ENCODE assay signal across 10 cellular contexts in genomic region chr6:139473239-139473701, GRCh38.
DNase-seq lines count a peak whose midpoint lies in the region; ATAC-seq and TF ChIP-seq lines count a peak whose summit lies in the region.
"Had no signal": no experiment of that assay in that cellular context is flagged by ENCODE, and none has a peak within 500 bp of the region (broad histone marks: within the 10 kb centered on the region; RNA-seq: fewer than 3 reads in every experiment).

No MANE protein-coding gene starts in this region.

- CTCF ChIA-PET in activated CD8-positive, alpha-beta T cell treated with anti-CD3 and anti-CD28 coated beads, Interleukin-2, amount 10 ng/mL, durations not matched to agents 7 days and 5 days (lab: Charles Lee), result no interaction called here

- ATAC-seq in left lobe of liver (peak; percentile 85), HG03175 (IDR thresholded peaks at IDR 0.05; ENCODE audit: unreplicated experiment) (no peak)
- no peak for ATAC-seq in activated naive CD4-positive, alpha-beta T cell treated with anti-CD3 and anti-CD28 coated beads, Interleukin-2, amount 50 U/mL, for 72 hours
- ATAC-seq in activated CD8-positive, alpha-beta T cell treated with anti-CD3 and anti-CD28 coated beads, Interleukin-2, amount 10 ng/mL, durations not matched to agents 7 days and 5 days, result no peak
- ATAC-seq: natural killer cell treated with Interleukin-12 subunit alpha and Interleukin-12 subunit beta and Interleukin-15 and Interleukin-18, amount 100 ng/mL, for 72 hours had no signal

- peak overlapping the region in 1 of 3 donors; percentile 47 for H3K27ac ChIP-seq in thyroid gland
- H3K27ac ChIP-seq: SJSA1 had no signal

- H3K27ac Mint-ChIP-seq in activated naive CD4-positive, alpha-beta T cell treated with anti-CD3 and anti-CD28 coated beads, Interleukin-2, amount 50 U/mL, for 72 hours, result no peak overlapping the region
- H3K27ac Mint-ChIP-seq in activated CD8-positive, alpha-beta T cell treated with anti-CD3 and anti-CD28 coated beads, Interleukin-2, amount 10 ng/mL, durations not matched to agents 7 days and 5 days, result no peak overlapping the region
- H3K27ac Mint-ChIP-seq: activated naive CD8-positive, alpha-beta T cell treated with anti-CD3 and anti-CD28 coated beads, Interleukin-2, amount 10 ng/mL, durations not matched to agents 7 days and 5 days; natural killer cell treated with Interleukin-12 subunit alpha and Interleukin-12 subunit beta and Interleukin-15 and Interleukin-18, amount 100 ng/mL, for 72 hours had no signal

- POLR2A ChIA-PET in activated CD8-positive, alpha-beta T cell treated with anti-CD3 and anti-CD28 coated beads, Interleukin-2, amount 10 ng/mL, durations not matched to agents 7 days and 5 days (lab: Charles Lee), result no interaction called here

- H3K4me3 ChIP-seq in thyroid gland (replicated peaks in 1 of 3), result no peak overlapping the region
- H3K4me3 ChIP-seq: SJSA1 had no signal

- intact Hi-C loops in thyroid gland (cut with DNase I), result no loop called here

- H3K4me3 Mint-ChIP-seq in activated CD8-positive, alpha-beta T cell treated with anti-CD3 and anti-CD28 coated beads, Interleukin-2, amount 10 ng/mL, durations not matched to agents 7 days and 5 days, result no peak overlapping the region
- H3K4me3 Mint-ChIP-seq: activated naive CD8-positive, alpha-beta T cell treated with anti-CD3 and anti-CD28 coated beads, Interleukin-2, amount 10 ng/mL, durations not matched to agents 7 days and 5 days; natural killer cell treated with Interleukin-12 subunit alpha and Interleukin-12 subunit beta and Interleukin-15 and Interleukin-18, amount 100 ng/mL, for 72 hours had no signal

- H3K27me3 ChIP-seq in thyroid gland, result no peaks in the 10 kb centered on the region
- H3K27me3 ChIP-seq: SJSA1 had no signal

- no peak for TF ChIP-seq CTCF in thyroid gland (IDR thresholded peaks at IDR 0.05)

- no peaks in the 10 kb centered on the region for H3K36me3 Mint-ChIP-seq in activated naive CD4-positive, alpha-beta T cell treated with anti-CD3 and anti-CD28 coated beads, Interleukin-2, amount 50 U/mL, for 72 hours
- no peaks in the 10 kb centered on the region for H3K36me3 Mint-ChIP-seq in activated CD8-positive, alpha-beta T cell treated with anti-CD3 and anti-CD28 coated beads, Interleukin-2, amount 10 ng/mL, durations not matched to agents 7 days and 5 days (ENCODE audit: low read depth)
- H3K36me3 Mint-ChIP-seq: activated naive CD8-positive, alpha-beta T cell treated with anti-CD3 and anti-CD28 coated beads, Interleukin-2, amount 10 ng/mL, durations not matched to agents 7 days and 5 days; natural killer cell treated with Interleukin-12 subunit alpha and Interleukin-12 subunit beta and Interleukin-15 and Interleukin-18, amount 100 ng/mL, for 72 hours had no signal

- peaks cover 16 to 21% of the 10 kb centered on the region in 2 donors for H3K4me1 ChIP-seq in thyroid gland

- no peaks in the 10 kb centered on the region for H3K9me3 ChIP-seq in thyroid gland
- H3K9me3 ChIP-seq: SJSA1 had no signal

- H3K4me1 Mint-ChIP-seq in activated CD8-positive, alpha-beta T cell treated with anti-CD3 and anti-CD28 coated beads, Interleukin-2, amount 10 ng/mL, durations not matched to agents 7 days and 5 days (ENCODE audit: low read depth), result no peaks in the 10 kb centered on the region
- H3K4me1 Mint-ChIP-seq: activated naive CD8-positive, alpha-beta T cell treated with anti-CD3 and anti-CD28 coated beads, Interleukin-2, amount 10 ng/mL, durations not matched to agents 7 days and 5 days had no signal

- TF ChIP-seq POLR2A in thyroid gland (IDR thresholded peaks at IDR 0.05), result no peak

- 62 to 69% methylated on average over 12 to 13 of the region's 13 CpGs for WGBS in thyroid gland, 2 donors

- peaks cover 11% of the 10 kb centered on the region for H3K27me3 Mint-ChIP-seq in activated CD8-positive, alpha-beta T cell treated with anti-CD3 and anti-CD28 coated beads, Interleukin-2, amount 10 ng/mL, durations not matched to agents 7 days and 5 days (ENCODE audit: low read depth)
- H3K27me3 Mint-ChIP-seq: natural killer cell treated with Interleukin-12 subunit alpha and Interleukin-12 subunit beta and Interleukin-15 and Interleukin-18, amount 100 ng/mL, for 72 hours had no signal

- peak; percentile 68 for DNase-seq in NCI-H2171 (lab: John Stamatoyannopoulos, UW)
- peak; percentile 96 for DNase-seq in cerebellar cortex (ENCODE audit: low spot score)
- DNase-seq in left lobe of liver (ENCODE audit: low spot score), result peak; percentile 69
- DNase-seq in thyroid gland, result peak; percentile 16 to 28
- no peak for DNase-seq in activated naive CD4-positive, alpha-beta T cell treated with anti-CD3 and anti-CD28 coated beads, Interleukin-2, amount 50 U/mL, for 72 hours (ENCODE audit: low spot score in 2 of 2)
- DNase-seq in activated CD8-positive, alpha-beta T cell treated with anti-CD3 and anti-CD28 coated beads, Interleukin-2, amount 10 ng/mL, durations not matched to agents 7 days and 5 days, result no peak
- DNase-seq: activated naive CD8-positive, alpha-beta T cell treated with anti-CD3 and anti-CD28 coated beads, Interleukin-2, amount 10 ng/mL, durations not matched to agents 7 days and 5 days had no signal

- no peaks in the 10 kb centered on the region for H3K36me3 ChIP-seq in thyroid gland
- H3K36me3 ChIP-seq: SJSA1 had no signal

- H3K9me3 Mint-ChIP-seq in activated naive CD4-positive, alpha-beta T cell treated with anti-CD3 and anti-CD28 coated beads, Interleukin-2, amount 50 U/mL, for 72 hours, result no peaks in the 10 kb centered on the region
- H3K9me3 Mint-ChIP-seq in activated CD8-positive, alpha-beta T cell treated with anti-CD3 and anti-CD28 coated beads, Interleukin-2, amount 10 ng/mL, durations not matched to agents 7 days and 5 days (ENCODE audit: insufficient read depth), result no peaks in the 10 kb centered on the region
- H3K9me3 Mint-ChIP-seq: activated naive CD8-positive, alpha-beta T cell treated with anti-CD3 and anti-CD28 coated beads, Interleukin-2, amount 10 ng/mL, durations not matched to agents 7 days and 5 days; natural killer cell treated with Interleukin-12 subunit alpha and Interleukin-12 subunit beta and Interleukin-15 and Interleukin-18, amount 100 ng/mL, for 72 hours had no signal

Comparison
In these comparisons a context has a peak if more than half of its experiments do, and no peak if none do; other contexts are left out.
1. DNase-seq: peak in NCI-H2171 (single experiment), cerebellar cortex (single experiment), left lobe of liver (single experiment) and thyroid gland (2 of 2); none in activated naive CD4-positive, alpha-beta T cell treated with anti-CD3 and anti-CD28 coated beads, Interleukin-2, amount 50 U/mL, for 72 hours (0 of 2) and activated CD8-positive, alpha-beta T cell treated with anti-CD3 and anti-CD28 coated beads, Interleukin-2, amount 10 ng/mL, durations not matched to agents 7 days and 5 days (single experiment).